Comparison of ENCODE assay signal across 1 cellular context in genomic region chr10:77114181-77114821, GRCh38.
TF ChIP-seq lines count a peak whose summit lies in the region.

No MANE protein-coding gene starts in this region.

TF ChIP-seq in IMR-90, 13 proteins besides CTCF, POLR2A, EP300 and RAD21 (continued from another document):
- no peak for TF ChIP-seq CHD1 (IDR thresholded peaks at IDR 0.05; ENCODE audit: low read depth, low read length)
- no peak for TF ChIP-seq RFX5 (IDR thresholded peaks at IDR 0.05; ENCODE audit: low read depth, low read length)
- TF ChIP-seq SMC3 (IDR thresholded peaks at IDR 0.05; ENCODE audit: low read depth, low read length): no peak
